Comparison of ENCODE assay signal across 1 cellular context in the genomic region with DNA sequence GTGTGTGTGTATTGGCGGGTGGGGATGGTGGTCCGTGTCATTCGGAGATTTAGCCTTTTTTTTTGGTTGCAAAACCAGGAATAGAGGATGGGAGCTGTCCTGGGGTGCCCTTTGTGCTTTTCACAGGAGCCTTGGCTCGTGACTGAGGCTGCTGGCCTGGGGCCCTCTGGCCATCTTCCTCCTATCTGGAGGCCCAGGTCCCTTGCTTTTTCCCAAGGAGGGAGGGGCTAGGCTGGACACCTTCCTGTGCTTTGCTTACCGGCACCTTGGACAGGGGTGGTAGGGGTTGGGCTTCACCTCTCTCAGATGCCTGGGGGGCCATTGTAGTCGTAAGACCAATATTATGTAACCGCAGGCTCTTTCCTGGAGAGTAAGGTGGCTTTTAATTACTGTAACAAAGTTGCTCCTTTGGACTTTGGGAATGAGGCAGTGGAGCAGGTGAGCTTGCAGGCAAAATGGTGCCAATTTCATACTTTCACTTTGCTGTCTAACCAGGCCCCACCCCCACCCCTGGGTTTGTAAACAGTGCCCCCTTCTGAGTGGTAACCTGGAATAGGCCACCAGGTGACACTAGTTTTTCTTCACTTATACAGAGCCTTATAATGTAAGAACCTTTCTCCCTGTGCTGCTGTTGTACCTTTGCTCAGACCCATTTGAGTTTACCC.
A peak's percentile ranks its signal among the peaks of the same experiment; 100 is the strongest.
TF ChIP-seq lines count a peak whose summit lies in the region.

No MANE protein-coding gene starts in this region.

TF ChIP-seq in HepG2, 621 proteins besides CTCF, POLR2A, EP300 and RAD21 (continued from another document and continues in another):
- TF ChIP-seq, protein P1, sequence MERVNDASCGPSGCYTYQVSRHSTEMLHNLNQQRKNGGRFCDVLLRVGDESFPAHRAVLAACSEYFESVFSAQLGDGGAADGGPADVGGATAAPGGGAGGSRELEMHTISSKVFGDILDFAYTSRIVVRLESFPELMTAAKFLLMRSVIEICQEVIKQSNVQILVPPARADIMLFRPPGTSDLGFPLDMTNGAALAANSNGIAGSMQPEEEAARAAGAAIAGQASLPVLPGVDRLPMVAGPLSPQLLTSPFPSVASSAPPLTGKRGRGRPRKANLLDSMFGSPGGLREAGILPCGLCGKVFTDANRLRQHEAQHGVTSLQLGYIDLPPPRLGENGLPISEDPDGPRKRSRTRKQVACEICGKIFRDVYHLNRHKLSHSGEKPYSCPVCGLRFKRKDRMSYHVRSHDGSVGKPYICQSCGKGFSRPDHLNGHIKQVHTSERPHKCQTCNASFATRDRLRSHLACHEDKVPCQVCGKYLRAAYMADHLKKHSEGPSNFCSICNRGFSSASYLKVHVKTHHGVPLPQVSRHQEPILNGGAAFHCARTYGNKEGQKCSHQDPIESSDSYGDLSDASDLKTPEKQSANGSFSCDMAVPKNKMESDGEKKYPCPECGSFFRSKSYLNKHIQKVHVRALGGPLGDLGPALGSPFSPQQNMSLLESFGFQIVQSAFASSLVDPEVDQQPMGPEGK (CRISPR knock-in tag; IDR thresholded peaks at IDR 0.05), result peak; percentile 94
- TF ChIP-seq ZZZ3 (CRISPR knock-in tag; IDR thresholded peaks at IDR 0.05; ENCODE audit: borderline replicate concordance) (0 out of 2 replicates have a peak, but pooled peaks have one; percentile 36), CHD4 (IDR thresholded peaks at IDR 0.05; ENCODE audit: borderline replicate concordance, low read length) (no peak), ZNF614 (CRISPR knock-in tag; IDR thresholded peaks at IDR 0.05; ENCODE audit: borderline replicate concordance) (peak; percentile 27; the same call in 1 of the 2 replicates), PAWR (CRISPR knock-in tag; IDR thresholded peaks at IDR 0.05; ENCODE audit: borderline replicate concordance) (no peak), GFI1 (CRISPR knock-in tag; IDR thresholded peaks at IDR 0.05; ENCODE audit: borderline replicate concordance) (peak; percentile 62; the same call in 1 of the 2 replicates), BORCS8-MEF2B (CRISPR knock-in tag; IDR thresholded peaks at IDR 0.05) (0 out of 2 replicates have a peak, but pooled peaks have one; percentile 30), ZNF782 (CRISPR knock-in tag; IDR thresholded peaks at IDR 0.05; ENCODE audit: borderline replicate concordance) (peak; percentile 81; the same call in 1 of the 2 replicates), ZNF17 (CRISPR knock-in tag; IDR thresholded peaks at IDR 0.05) (no peak), NRL (CRISPR knock-in tag; IDR thresholded peaks at IDR 0.05; ENCODE audit: borderline replicate concordance) (0 out of 2 replicates have a peak, but pooled peaks have one; percentile 39), SRSF9 (IDR thresholded peaks at IDR 0.05; ENCODE audit: borderline replicate concordance, insufficient read depth, low read depth, low read length, poor library complexity, severe bottlenecking) (no peak), RARA (CRISPR knock-in tag; IDR thresholded peaks at IDR 0.05) (0 out of 2 replicates have a peak, but pooled peaks have one; percentile 28), MIER2 (CRISPR knock-in tag; IDR thresholded peaks at IDR 0.05) (peak; percentile 93), NCOA2 (CRISPR knock-in tag; IDR thresholded peaks at IDR 0.05) (0 out of 2 replicates have a peak, but pooled peaks have one; percentile 26), THAP11 (CRISPR knock-in tag; IDR thresholded peaks at IDR 0.05) (peak; percentile 50; the same call in 1 of the 2 replicates), SAP130 (CRISPR knock-in tag; IDR thresholded peaks at IDR 0.05; ENCODE audit: low read depth) (peak; percentile 76), CREB1 (IDR thresholded peaks at IDR 0.05) (no peak), CREB1 (CRISPR knock-in tag; IDR thresholded peaks at IDR 0.05) (peak; percentile 34; the same call in 1 of the 2 replicates), HMG20A (CRISPR knock-in tag; IDR thresholded peaks at IDR 0.05; ENCODE audit: borderline replicate concordance) (0 out of 2 replicates have a peak, but pooled peaks have one; percentile 14), ZMYM4 (CRISPR knock-in tag; IDR thresholded peaks at IDR 0.05) (no peak; the same call in 1 of the 2 replicates), SOX6 (IDR thresholded peaks at IDR 0.05) (no peak), SOX6 (CRISPR knock-in tag; IDR thresholded peaks at IDR 0.05) (peak; percentile 38; the same call in 1 of the 2 replicates), TBL1XR1 (IDR thresholded peaks at IDR 0.05; ENCODE audit: borderline replicate concordance, low read length, partially characterized antibody) (peak; percentile 18), FOXA1 (IDR thresholded peaks at IDR 0.05) (no peak), FOXA1 (CRISPR knock-in tag; IDR thresholded peaks at IDR 0.05) (peak; percentile 60), BCL6 (CRISPR knock-in tag; IDR thresholded peaks at IDR 0.05) (peak; percentile 92), CC2D1A (CRISPR knock-in tag; IDR thresholded peaks at IDR 0.05) (no peak), ARID2 (CRISPR knock-in tag; IDR thresholded peaks at IDR 0.05; ENCODE audit: borderline replicate concordance) (peak; percentile 16; the same call in 1 of the 2 replicates), HOXA9 (CRISPR knock-in tag; IDR thresholded peaks at IDR 0.05; ENCODE audit: borderline replicate concordance) (no peak), ESRRA (CRISPR knock-in tag; IDR thresholded peaks at IDR 0.05; ENCODE audit: low read depth) (0 out of 2 replicates have a peak, but pooled peaks have one; percentile 20), NR2F6 (IDR thresholded peaks at IDR 0.05) (no peak), NR2F6 (CRISPR knock-in tag; IDR thresholded peaks at IDR 0.05) (0 out of 2 replicates have a peak, but pooled peaks have one; percentile 11), ZNF124 (CRISPR knock-in tag; IDR thresholded peaks at IDR 0.05) (no peak)
- TF ChIP-seq, protein P2, sequence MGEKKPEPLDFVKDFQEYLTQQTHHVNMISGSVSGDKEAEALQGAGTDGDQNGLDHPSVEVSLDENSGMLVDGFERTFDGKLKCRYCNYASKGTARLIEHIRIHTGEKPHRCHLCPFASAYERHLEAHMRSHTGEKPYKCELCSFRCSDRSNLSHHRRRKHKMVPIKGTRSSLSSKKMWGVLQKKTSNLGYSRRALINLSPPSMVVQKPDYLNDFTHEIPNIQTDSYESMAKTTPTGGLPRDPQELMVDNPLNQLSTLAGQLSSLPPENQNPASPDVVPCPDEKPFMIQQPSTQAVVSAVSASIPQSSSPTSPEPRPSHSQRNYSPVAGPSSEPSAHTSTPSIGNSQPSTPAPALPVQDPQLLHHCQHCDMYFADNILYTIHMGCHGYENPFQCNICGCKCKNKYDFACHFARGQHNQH (CRISPR knock-in tag; IDR thresholded peaks at IDR 0.05), result 0 out of 2 replicates have a peak, but pooled peaks have one; percentile 41
- TF ChIP-seq, protein P3, sequence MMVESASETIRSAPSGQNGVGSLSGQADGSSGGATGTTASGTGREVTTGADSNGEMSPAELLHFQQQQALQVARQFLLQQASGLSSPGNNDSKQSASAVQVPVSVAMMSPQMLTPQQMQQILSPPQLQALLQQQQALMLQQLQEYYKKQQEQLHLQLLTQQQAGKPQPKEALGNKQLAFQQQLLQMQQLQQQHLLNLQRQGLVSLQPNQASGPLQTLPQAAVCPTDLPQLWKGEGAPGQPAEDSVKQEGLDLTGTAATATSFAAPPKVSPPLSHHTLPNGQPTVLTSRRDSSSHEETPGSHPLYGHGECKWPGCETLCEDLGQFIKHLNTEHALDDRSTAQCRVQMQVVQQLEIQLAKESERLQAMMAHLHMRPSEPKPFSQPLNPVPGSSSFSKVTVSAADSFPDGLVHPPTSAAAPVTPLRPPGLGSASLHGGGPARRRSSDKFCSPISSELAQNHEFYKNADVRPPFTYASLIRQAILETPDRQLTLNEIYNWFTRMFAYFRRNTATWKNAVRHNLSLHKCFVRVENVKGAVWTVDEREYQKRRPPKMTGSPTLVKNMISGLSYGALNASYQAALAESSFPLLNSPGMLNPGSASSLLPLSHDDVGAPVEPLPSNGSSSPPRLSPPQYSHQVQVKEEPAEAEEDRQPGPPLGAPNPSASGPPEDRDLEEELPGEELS (CRISPR knock-in tag; IDR thresholded peaks at IDR 0.05), result peak; percentile 11; the same call in 1 of the 2 replicates
- TF ChIP-seq, protein P4, sequence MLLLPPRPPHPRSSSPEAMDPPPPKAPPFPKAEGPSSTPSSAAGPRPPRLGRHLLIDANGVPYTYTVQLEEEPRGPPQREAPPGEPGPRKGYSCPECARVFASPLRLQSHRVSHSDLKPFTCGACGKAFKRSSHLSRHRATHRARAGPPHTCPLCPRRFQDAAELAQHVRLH (CRISPR knock-in tag; IDR thresholded peaks at IDR 0.05; ENCODE audit: borderline replicate concordance, low read depth), result no peak; the same call in 1 of the 2 replicates
- TF ChIP-seq, protein P5, sequence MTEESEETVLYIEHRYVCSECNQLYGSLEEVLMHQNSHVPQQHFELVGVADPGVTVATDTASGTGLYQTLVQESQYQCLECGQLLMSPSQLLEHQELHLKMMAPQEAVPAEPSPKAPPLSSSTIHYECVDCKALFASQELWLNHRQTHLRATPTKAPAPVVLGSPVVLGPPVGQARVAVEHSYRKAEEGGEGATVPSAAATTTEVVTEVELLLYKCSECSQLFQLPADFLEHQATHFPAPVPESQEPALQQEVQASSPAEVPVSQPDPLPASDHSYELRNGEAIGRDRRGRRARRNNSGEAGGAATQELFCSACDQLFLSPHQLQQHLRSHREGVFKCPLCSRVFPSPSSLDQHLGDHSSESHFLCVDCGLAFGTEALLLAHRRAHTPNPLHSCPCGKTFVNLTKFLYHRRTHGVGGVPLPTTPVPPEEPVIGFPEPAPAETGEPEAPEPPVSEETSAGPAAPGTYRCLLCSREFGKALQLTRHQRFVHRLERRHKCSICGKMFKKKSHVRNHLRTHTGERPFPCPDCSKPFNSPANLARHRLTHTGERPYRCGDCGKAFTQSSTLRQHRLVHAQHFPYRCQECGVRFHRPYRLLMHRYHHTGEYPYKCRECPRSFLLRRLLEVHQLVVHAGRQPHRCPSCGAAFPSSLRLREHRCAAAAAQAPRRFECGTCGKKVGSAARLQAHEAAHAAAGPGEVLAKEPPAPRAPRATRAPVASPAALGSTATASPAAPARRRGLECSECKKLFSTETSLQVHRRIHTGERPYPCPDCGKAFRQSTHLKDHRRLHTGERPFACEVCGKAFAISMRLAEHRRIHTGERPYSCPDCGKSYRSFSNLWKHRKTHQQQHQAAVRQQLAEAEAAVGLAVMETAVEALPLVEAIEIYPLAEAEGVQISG (CRISPR knock-in tag; IDR thresholded peaks at IDR 0.05), result peak; percentile 22; the same call in 1 of the 2 replicates
- TF ChIP-seq, protein P6, sequence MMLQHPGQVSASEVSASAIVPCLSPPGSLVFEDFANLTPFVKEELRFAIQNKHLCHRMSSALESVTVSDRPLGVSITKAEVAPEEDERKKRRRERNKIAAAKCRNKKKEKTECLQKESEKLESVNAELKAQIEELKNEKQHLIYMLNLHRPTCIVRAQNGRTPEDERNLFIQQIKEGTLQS (CRISPR knock-in tag; IDR thresholded peaks at IDR 0.05), result 0 out of 2 replicates have a peak, but pooled peaks have one; percentile 14
- TF ChIP-seq, protein P7, sequence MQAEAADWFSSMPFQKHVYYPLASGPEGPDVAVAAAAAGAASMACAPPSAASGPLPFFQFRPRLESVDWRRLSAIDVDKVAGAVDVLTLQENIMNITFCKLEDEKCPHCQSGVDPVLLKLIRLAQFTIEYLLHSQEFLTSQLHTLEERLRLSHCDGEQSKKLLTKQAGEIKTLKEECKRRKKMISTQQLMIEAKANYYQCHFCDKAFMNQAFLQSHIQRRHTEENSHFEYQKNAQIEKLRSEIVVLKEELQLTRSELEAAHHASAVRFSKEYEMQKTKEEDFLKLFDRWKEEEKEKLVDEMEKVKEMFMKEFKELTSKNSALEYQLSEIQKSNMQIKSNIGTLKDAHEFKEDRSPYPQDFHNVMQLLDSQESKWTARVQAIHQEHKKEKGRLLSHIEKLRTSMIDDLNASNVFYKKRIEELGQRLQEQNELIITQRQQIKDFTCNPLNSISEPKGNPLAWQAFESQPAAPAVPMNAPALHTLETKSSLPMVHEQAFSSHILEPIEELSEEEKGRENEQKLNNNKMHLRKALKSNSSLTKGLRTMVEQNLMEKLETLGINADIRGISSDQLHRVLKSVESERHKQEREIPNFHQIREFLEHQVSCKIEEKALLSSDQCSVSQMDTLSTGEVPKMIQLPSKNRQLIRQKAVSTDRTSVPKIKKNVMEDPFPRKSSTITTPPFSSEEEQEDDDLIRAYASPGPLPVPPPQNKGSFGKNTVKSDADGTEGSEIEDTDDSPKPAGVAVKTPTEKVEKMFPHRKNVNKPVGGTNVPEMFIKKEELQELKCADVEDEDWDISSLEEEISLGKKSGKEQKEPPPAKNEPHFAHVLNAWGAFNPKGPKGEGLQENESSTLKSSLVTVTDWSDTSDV (CRISPR knock-in tag; IDR thresholded peaks at IDR 0.05), result no peak
- TF ChIP-seq, protein P8, sequence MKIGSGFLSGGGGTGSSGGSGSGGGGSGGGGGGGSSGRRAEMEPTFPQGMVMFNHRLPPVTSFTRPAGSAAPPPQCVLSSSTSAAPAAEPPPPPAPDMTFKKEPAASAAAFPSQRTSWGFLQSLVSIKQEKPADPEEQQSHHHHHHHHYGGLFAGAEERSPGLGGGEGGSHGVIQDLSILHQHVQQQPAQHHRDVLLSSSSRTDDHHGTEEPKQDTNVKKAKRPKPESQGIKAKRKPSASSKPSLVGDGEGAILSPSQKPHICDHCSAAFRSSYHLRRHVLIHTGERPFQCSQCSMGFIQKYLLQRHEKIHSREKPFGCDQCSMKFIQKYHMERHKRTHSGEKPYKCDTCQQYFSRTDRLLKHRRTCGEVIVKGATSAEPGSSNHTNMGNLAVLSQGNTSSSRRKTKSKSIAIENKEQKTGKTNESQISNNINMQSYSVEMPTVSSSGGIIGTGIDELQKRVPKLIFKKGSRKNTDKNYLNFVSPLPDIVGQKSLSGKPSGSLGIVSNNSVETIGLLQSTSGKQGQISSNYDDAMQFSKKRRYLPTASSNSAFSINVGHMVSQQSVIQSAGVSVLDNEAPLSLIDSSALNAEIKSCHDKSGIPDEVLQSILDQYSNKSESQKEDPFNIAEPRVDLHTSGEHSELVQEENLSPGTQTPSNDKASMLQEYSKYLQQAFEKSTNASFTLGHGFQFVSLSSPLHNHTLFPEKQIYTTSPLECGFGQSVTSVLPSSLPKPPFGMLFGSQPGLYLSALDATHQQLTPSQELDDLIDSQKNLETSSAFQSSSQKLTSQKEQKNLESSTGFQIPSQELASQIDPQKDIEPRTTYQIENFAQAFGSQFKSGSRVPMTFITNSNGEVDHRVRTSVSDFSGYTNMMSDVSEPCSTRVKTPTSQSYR (CRISPR knock-in tag; IDR thresholded peaks at IDR 0.05; ENCODE audit: borderline replicate concordance), result peak; percentile 85
